In genomic region chr3:135766113-135766512, GRCh38 we compare ENCODE assay signal across 8 cellular contexts.
"Had no signal": no experiment of that assay in that cellular context is flagged by ENCODE, and none has a peak within 500 bp of the region (broad histone marks: within the 10 kb centered on the region; RNA-seq: fewer than 3 reads in every experiment).

No MANE protein-coding gene starts in this region.

- H3K4me3 ChIP-seq: GM23338 had no signal

- H3K4me2 ChIP-seq: GM23338 had no signal

- H3K4me3 Mint-ChIP-seq: GM23338, H9 had no signal

- DNase-seq: H9, HCEC 1CT, KG1 had no signal

- FAIRE-seq: H1, H54, HepG2 had no signal

- ATAC-seq: GM23338, HepG2 had no signal

- H3K4me1 Mint-ChIP-seq: GM23338, IgD-negative memory B cell had no signal

- H3K36me3 Mint-ChIP-seq: IgD-negative memory B cell had no signal

- H3K27ac Mint-ChIP-seq: GM23338, H9, IgD-negative memory B cell had no signal

- H2AFZ ChIP-seq: GM23338 had no signal
